11 cellular contexts compared by ENCODE assay signal in the genomic region with DNA sequence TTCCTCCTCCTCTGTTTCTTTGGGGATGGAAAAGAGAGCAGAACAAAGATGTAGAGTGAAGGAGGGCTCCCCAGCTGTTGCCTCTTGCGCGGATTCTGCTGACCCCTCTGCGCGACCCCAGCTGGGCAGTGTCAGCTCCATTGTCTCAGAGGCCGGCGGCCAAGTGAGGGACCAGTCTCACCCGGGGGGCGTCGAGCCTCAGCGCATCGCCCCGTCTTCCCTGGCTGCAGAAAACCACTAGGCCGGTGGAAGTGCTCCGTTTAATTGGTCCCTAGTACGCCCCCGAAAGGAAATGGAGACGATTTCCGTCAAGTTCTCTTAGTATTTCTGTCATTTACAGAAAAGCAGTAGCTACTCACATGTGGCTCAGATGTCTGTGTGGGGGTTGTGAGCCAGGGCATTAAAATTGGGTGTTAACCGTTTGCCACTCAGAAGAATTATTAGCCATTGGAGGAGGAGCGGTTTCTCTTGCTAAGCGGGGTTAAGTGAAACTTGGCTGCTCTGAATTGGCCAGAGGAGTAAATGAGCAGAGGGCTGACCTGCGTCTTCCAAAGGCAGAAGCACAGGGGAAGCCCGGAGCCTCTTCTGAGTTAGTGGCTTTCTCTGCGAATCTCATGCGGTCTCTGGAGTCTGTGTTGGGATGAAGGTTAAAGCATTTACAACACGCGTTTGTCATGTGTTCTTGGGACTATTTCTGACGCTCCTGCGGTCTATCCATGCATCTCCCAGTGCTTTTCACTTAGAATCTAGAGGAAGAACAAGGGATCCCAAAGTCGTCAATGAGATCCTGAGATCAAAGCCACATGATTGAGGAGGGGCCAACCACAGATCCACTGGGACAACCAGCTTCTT.
A peak's percentile ranks its signal among the peaks of the same experiment; 100 is the strongest.
DNase-seq lines count a peak whose midpoint lies in the region; ATAC-seq and TF ChIP-seq lines count a peak whose summit lies in the region.
"Had no signal": no experiment of that assay in that cellular context is flagged by ENCODE, and none has a peak within 500 bp of the region (broad histone marks: within the 10 kb centered on the region; RNA-seq: fewer than 3 reads in every experiment).

No MANE protein-coding gene starts in this region.

- H3K9me3 Mint-ChIP-seq in CD4-positive, CD25-positive, alpha-beta regulatory T cell, result peaks cover 0 to 11% (median 0%) of the 10 kb centered on the region in 7 donors
- H3K9me3 Mint-ChIP-seq in dendritic cell treated with granulocyte-macrophage colony-stimulating factor and Interleukin-4, amounts not matched to agents 40 ng/mL and 50 ng/mL, for 4 days, result no peaks in the 10 kb centered on the region
- H3K9me3 Mint-ChIP-seq in naive thymus-derived CD4-positive, alpha-beta T cell, result peaks cover 0 to 7% (median 0%) of the 10 kb centered on the region in 11 donors
- H3K9me3 Mint-ChIP-seq: T-helper 1 cell treated with Interleukin-12 subunit alpha and Interleukin-12 subunit beta and Interleukin-4 antibody, amounts not matched to agents 30 μg/mL and 1 μg/mL, for 36 hours had no signal

- intact Hi-C loops in dendritic cell treated with granulocyte-macrophage colony-stimulating factor and Interleukin-4, amounts not matched to agents 40 ng/mL and 50 ng/mL, for 4 days (cut with micrococcal nuclease), result no loop called here
- intact Hi-C loops in naive thymus-derived CD4-positive, alpha-beta T cell (cut with micrococcal nuclease), result loop anchor here in 1 of 2 donors (1.0 to 5.0 kb wide), 2 partner anchors 89 to 154 kb away; no protein-coding TSS in a partner anchor

- no peaks in the 10 kb centered on the region for H3K36me3 Mint-ChIP-seq in CD4-positive, CD25-positive, alpha-beta regulatory T cell
- H3K36me3 Mint-ChIP-seq in dendritic cell treated with granulocyte-macrophage colony-stimulating factor and Interleukin-4, amounts not matched to agents 40 ng/mL and 50 ng/mL, for 4 days (ENCODE audit: low read depth), result no peaks in the 10 kb centered on the region
- H3K36me3 Mint-ChIP-seq in naive thymus-derived CD4-positive, alpha-beta T cell, result peaks cover 0 to 4% (median 0%) of the 10 kb centered on the region in 5 donors

- CTCF ChIA-PET in naive thymus-derived CD4-positive, alpha-beta T cell (lab: Charles Lee), result interaction anchor here (1.5 kb wide), 1 partner anchor 11 kb away, joined by 9 read pairs; no protein-coding TSS in a partner anchor

- H3K4me1 Mint-ChIP-seq in CD4-positive, CD25-positive, alpha-beta regulatory T cell, result peaks cover 0 to 24% (median 14%) of the 10 kb centered on the region in 4 donors
- H3K4me1 Mint-ChIP-seq in dendritic cell treated with granulocyte-macrophage colony-stimulating factor and Interleukin-4, amounts not matched to agents 40 ng/mL and 50 ng/mL, for 4 days (ENCODE audit: low read depth), result peaks cover 19% of the 10 kb centered on the region
- peaks cover 3 to 21% (median 16%) of the 10 kb centered on the region in 7 donors for H3K4me1 Mint-ChIP-seq in naive thymus-derived CD4-positive, alpha-beta T cell

- H3K36me3 ChIP-seq in CD4-positive, CD25-positive, alpha-beta regulatory T cell (ENCODE audit: control insufficient read depth, insufficient read depth, low read length), result no peaks in the 10 kb centered on the region
- H3K36me3 ChIP-seq in RWPE2 (ENCODE audit: low read depth), result no peaks in the 10 kb centered on the region
- no peaks in the 10 kb centered on the region for H3K36me3 ChIP-seq in naive thymus-derived CD4-positive, alpha-beta T cell (ENCODE audit: control insufficient read depth in 2 of 3, insufficient read depth in 3 of 3, low read length in 3 of 3)

- peak overlapping the region; percentile 59 for H3K4me3 ChIP-seq in CD4-positive, CD25-positive, alpha-beta regulatory T cell (ENCODE audit: low read depth, low read length)
- H3K4me3 ChIP-seq in RWPE2 (ENCODE audit: severe bottlenecking), result no peak overlapping the region
- peak overlapping the region; percentile 46 for H3K4me3 ChIP-seq in naive thymus-derived CD4-positive, alpha-beta T cell (ENCODE audit: low read length)
- H3K4me3 ChIP-seq: lung had no signal

- H3K27ac ChIP-seq in CD4-positive, CD25-positive, alpha-beta regulatory T cell (ENCODE audit: insufficient read depth, low read length, poor library complexity, severe bottlenecking), result no peak overlapping the region
- no peak overlapping the region for H3K27ac ChIP-seq in RWPE2 (ENCODE audit: poor library complexity, severe bottlenecking)
- no peak overlapping the region for H3K27ac ChIP-seq in naive thymus-derived CD4-positive, alpha-beta T cell (ENCODE audit: low read depth, low read length)

- peak; percentile 28 to 32 for ATAC-seq in CD4-positive, CD25-positive, alpha-beta regulatory T cell (ENCODE audit: low read depth in 2 of 2)
- ATAC-seq in RWPE2 (ENCODE audit: low read depth), result peak; percentile 22; the same call in 2 of the 3 replicates
- ATAC-seq in naive thymus-derived CD4-positive, alpha-beta T cell, result no peak
- no peak for ATAC-seq in HG03095 (IDR thresholded peaks at IDR 0.05; ENCODE audit: unreplicated experiment)
- ATAC-seq in GM18520 (IDR thresholded peaks at IDR 0.05; ENCODE audit: unreplicated experiment), result no peak

- peak in 2 of 3 donors; percentile 4 to 45 for DNase-seq in CD4-positive, CD25-positive, alpha-beta regulatory T cell
- DNase-seq in RWPE2 (ENCODE audit: low spot score) (no peak), T-helper 2 cell (no peak), hippocampal formation (lab: John Stamatoyannopoulos, UW) (no peak)
- DNase-seq in naive thymus-derived CD4-positive, alpha-beta T cell, result peak in 1 of 9 donors; percentile 33
- DNase-seq: NCI-H146 had no signal

- no peaks in the 10 kb centered on the region for H3K9me3 ChIP-seq in CD4-positive, CD25-positive, alpha-beta regulatory T cell (ENCODE audit: control insufficient read depth in 2 of 2, low read length in 2 of 2)
- H3K9me3 ChIP-seq in RWPE2 (ENCODE audit: severe bottlenecking), result no peaks in the 10 kb centered on the region
- no peaks in the 10 kb centered on the region for H3K9me3 ChIP-seq in naive thymus-derived CD4-positive, alpha-beta T cell (ENCODE audit: control insufficient read depth in 2 of 3, low read length in 3 of 3)

- POLR2A ChIA-PET in naive thymus-derived CD4-positive, alpha-beta T cell (lab: Charles Lee), result interaction anchor here (1.0 to 1.1 kb wide), 2 partner anchors 16 to 151 kb away, joined by 3 read pairs; no protein-coding TSS in a partner anchor

- peak overlapping the region in 1 of 3 donors; percentile 78 for H3K27ac Mint-ChIP-seq in CD4-positive, CD25-positive, alpha-beta regulatory T cell
- H3K27ac Mint-ChIP-seq in dendritic cell treated with granulocyte-macrophage colony-stimulating factor and Interleukin-4, amounts not matched to agents 40 ng/mL and 50 ng/mL, for 4 days, result no peak overlapping the region
- peak overlapping the region in 1 of 9 donors; percentile 44 for H3K27ac Mint-ChIP-seq in naive thymus-derived CD4-positive, alpha-beta T cell
- H3K27ac Mint-ChIP-seq: T-helper 1 cell treated with Interleukin-12 subunit alpha and Interleukin-12 subunit beta and Interleukin-4 antibody, amounts not matched to agents 30 μg/mL and 1 μg/mL, for 36 hours had no signal

- no peak for TF ChIP-seq CTCF in RWPE2 (IDR thresholded peaks at IDR 0.05; ENCODE audit: poor library complexity, severe bottlenecking)

- peaks cover 51% of the 10 kb centered on the region for H3K27me3 Mint-ChIP-seq in CD4-positive, CD25-positive, alpha-beta regulatory T cell
- H3K27me3 Mint-ChIP-seq in dendritic cell treated with granulocyte-macrophage colony-stimulating factor and Interleukin-4, amounts not matched to agents 40 ng/mL and 50 ng/mL, for 4 days, result peaks cover 43% of the 10 kb centered on the region
- H3K27me3 Mint-ChIP-seq in naive thymus-derived CD4-positive, alpha-beta T cell, result peaks cover 31 to 69% (median 48%) of the 10 kb centered on the region in 5 donors

- H3K4me1 ChIP-seq in CD4-positive, CD25-positive, alpha-beta regulatory T cell (ENCODE audit: control insufficient read depth, insufficient read depth, low read length, poor library complexity, severe bottlenecking), result peaks cover 10% of the 10 kb centered on the region
- H3K4me1 ChIP-seq in RWPE2 (ENCODE audit: insufficient read depth, poor library complexity, severe bottlenecking), result no peaks in the 10 kb centered on the region
- no peaks in the 10 kb centered on the region for H3K4me1 ChIP-seq in naive thymus-derived CD4-positive, alpha-beta T cell (ENCODE audit: control insufficient read depth in 2 of 2, insufficient read depth in 2 of 2, low read length in 2 of 2)

- peaks cover 17% of the 10 kb centered on the region for H3K27me3 ChIP-seq in CD4-positive, CD25-positive, alpha-beta regulatory T cell (ENCODE audit: control insufficient read depth, insufficient read depth, low read length)
- H3K27me3 ChIP-seq in RWPE2 (ENCODE audit: insufficient read depth, poor library complexity, severe bottlenecking), result peaks cover 67% of the 10 kb centered on the region
- H3K27me3 ChIP-seq in naive thymus-derived CD4-positive, alpha-beta T cell (ENCODE audit: control insufficient read depth in 2 of 2, insufficient read depth in 2 of 2, low read length in 2 of 2), result no peaks in the 10 kb centered on the region

- peak overlapping the region; percentile 71 to 89 (median 86) for H3K4me3 Mint-ChIP-seq in CD4-positive, CD25-positive, alpha-beta regulatory T cell
- peak overlapping the region; percentile 39 for H3K4me3 Mint-ChIP-seq in dendritic cell treated with granulocyte-macrophage colony-stimulating factor and Interleukin-4, amounts not matched to agents 40 ng/mL and 50 ng/mL, for 4 days
- peak overlapping the region; percentile 12 to 89 (median 79) for H3K4me3 Mint-ChIP-seq in naive thymus-derived CD4-positive, alpha-beta T cell
- H3K4me3 Mint-ChIP-seq: T-helper 1 cell treated with Interleukin-12 subunit alpha and Interleukin-12 subunit beta and Interleukin-4 antibody, amounts not matched to agents 30 μg/mL and 1 μg/mL, for 36 hours had no signal

Comparison
In these comparisons a context has a peak if more than half of its experiments do, and no peak if none do; other contexts are left out.
1. ATAC-seq: peak in CD4-positive, CD25-positive, alpha-beta regulatory T cell (2 of 2) and RWPE2 (single experiment); none in naive thymus-derived CD4-positive, alpha-beta T cell (single experiment), HG03095 (single experiment) and GM18520 (single experiment).
2. DNase-seq: peak in CD4-positive, CD25-positive, alpha-beta regulatory T cell (2 of 3); none in RWPE2 (single experiment), T-helper 2 cell (0 of 5) and hippocampal formation (0 of 2).
3. Peak in every context shown above with its lines, with median percentiles within 50 percentile points of each other: H3K4me3 Mint-ChIP-seq.